In the genomic region with DNA sequence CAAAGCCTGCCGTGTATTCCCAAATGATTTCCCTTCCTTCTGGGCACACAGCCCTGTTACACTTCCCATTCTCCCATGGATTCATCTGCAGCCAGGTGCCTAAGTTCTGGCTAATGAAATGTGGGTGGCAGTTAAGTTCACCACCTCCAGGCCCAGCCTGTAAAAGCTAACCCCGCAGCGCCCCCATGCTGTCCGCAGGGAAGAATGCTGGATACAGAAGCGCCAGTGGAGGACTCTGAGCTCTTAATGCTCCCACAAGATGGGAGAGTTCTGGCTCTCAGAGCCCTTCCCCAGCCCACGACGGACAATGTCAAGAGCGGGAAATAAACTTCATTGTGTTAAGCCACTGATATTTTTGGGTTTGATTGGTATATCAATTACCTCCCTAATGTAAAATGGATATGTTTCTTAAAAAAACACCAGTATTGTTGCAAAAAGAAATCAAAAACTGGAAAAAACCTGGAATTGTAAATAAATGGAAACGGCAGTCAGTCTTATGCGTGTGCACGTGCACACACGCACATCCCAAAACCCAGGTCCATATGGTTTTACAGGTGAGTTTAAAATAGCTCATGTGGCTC, we compare ENCODE assay signal across 8 cellular contexts. TPM values are rescaled to one million over a fixed set of nuclear protein-coding genes. Genes with fewer than 3 reads are reported as not detected.
DNase-seq lines count a peak whose midpoint lies in the region; ATAC-seq and TF ChIP-seq lines count a peak whose summit lies in the region.

No MANE protein-coding gene starts in this region.

- peaks cover 9% of the 10 kb centered on the region for H3K9me3 Mint-ChIP-seq in activated T-cell treated with anti-CD3 and anti-CD28 coated beads, Interleukin-2, amount 50 U/mL, for 4 hours
- H3K9me3 Mint-ChIP-seq in HFFc6, result peaks cover 12% of the 10 kb centered on the region; the same call in 1 of the 2 replicates

- no peaks in the 10 kb centered on the region for H3K4me1 Mint-ChIP-seq in activated T-cell treated with anti-CD3 and anti-CD28 coated beads, Interleukin-2, amount 50 U/mL, for 4 hours (ENCODE audit: low read depth)
- no peaks in the 10 kb centered on the region for H3K4me1 Mint-ChIP-seq in HFFc6 (ENCODE audit: low read depth)

- in situ Hi-C loops in astrocyte of the spinal cord (cut with HindIII; ENCODE audit: low sequenced_read_pairs), result no loop called here

- H3K27ac Mint-ChIP-seq in HFFc6, result no peak overlapping the region

- peak; percentile 80 for TF ChIP-seq CTCF in HFFc6 (IDR thresholded peaks at IDR 0.05)
- peak; percentile 47 for TF ChIP-seq CTCF in astrocyte of the spinal cord (IDR thresholded peaks at IDR 0.05; ENCODE audit: low read depth, low read length)

- H3K27me3 Mint-ChIP-seq in activated T-cell treated with anti-CD3 and anti-CD28 coated beads, Interleukin-2, amount 50 U/mL, for 4 hours (ENCODE audit: low read depth), result peaks cover 4% of the 10 kb centered on the region
- peaks cover 18% of the 10 kb centered on the region for H3K27me3 Mint-ChIP-seq in HFFc6 (ENCODE audit: insufficient read depth)

- ATAC-seq in activated T-cell treated with anti-CD3 and anti-CD28 coated beads, Interleukin-2, amount 50 U/mL, for 4 hours, result no peak

- H3K4me3 Mint-ChIP-seq in activated T-cell treated with anti-CD3 and anti-CD28 coated beads, Interleukin-2, amount 50 U/mL, for 4 hours, result no peak overlapping the region
- no peak overlapping the region for H3K4me3 Mint-ChIP-seq in HFFc6

- intact Hi-C loops in posterior cingulate gyrus (cut with DNase I), result no loop called here

- no peak overlapping the region for H3K4me3 ChIP-seq in astrocyte of the spinal cord (ENCODE audit: low read depth, low read length)

- no peaks in the 10 kb centered on the region for H3K36me3 Mint-ChIP-seq in activated T-cell treated with anti-CD3 and anti-CD28 coated beads, Interleukin-2, amount 50 U/mL, for 4 hours (ENCODE audit: insufficient read depth)
- H3K36me3 Mint-ChIP-seq in HFFc6 (ENCODE audit: low read depth), result no peaks in the 10 kb centered on the region

- peak; percentile 27 to 50 for DNase-seq in activated T-cell treated with anti-CD3 and anti-CD28 coated beads, Interleukin-2, amount 50 U/mL, for 48 hours
- DNase-seq in activated T-cell treated with anti-CD3 and anti-CD28 coated beads, Interleukin-2, amount 50 U/mL, for 4 hours, result no peak
- DNase-seq in HFFc6 (peak; percentile 35), NCI-H69 (lab: John Stamatoyannopoulos, UW) (peak; percentile 73), astrocyte of the spinal cord (ENCODE audit: low read depth, low spot score) (peak; percentile 5), kidney glomerular epithelial cell (lab: John Stamatoyannopoulos, UW) (peak; percentile 3), posterior cingulate gyrus (no peak), NCI-H2081 treated with DMSO at 0.1 percent for 48 hours (lab: John Stamatoyannopoulos, UW) (no peak)

RNA-seq across cellular contexts. Expression of gene FGD5, which starts 37.7 kb away (rescaled TPM):
- total RNA-seq in activated T-cell treated with anti-CD3 and anti-CD28 coated beads, Interleukin-2, amount 50 U/mL, for 4 hours, result under 1 TPM in 2 of 3 donors, not detected in 1; 0.13 to 0.25 TPM
- not detected for total RNA-seq in HFFc6 (2021; fragmentation: NEBNext Ultra II Directional; extraction: Animal tissue kit (Norgen Biotek cat#: 25700))

Comparison
In these comparisons a context has a peak if more than half of its experiments do, and no peak if none do; other contexts are left out.
1. DNase-seq: peak in activated T-cell treated with anti-CD3 and anti-CD28 coated beads, Interleukin-2, amount 50 U/mL, for 48 hours (2 of 2), HFFc6 (single experiment), NCI-H69 (single experiment), astrocyte of the spinal cord (single experiment) and kidney glomerular epithelial cell (single experiment); none in activated T-cell treated with anti-CD3 and anti-CD28 coated beads, Interleukin-2, amount 50 U/mL, for 4 hours (single experiment), posterior cingulate gyrus (0 of 10) and NCI-H2081 treated with DMSO at 0.1 percent for 48 hours (single experiment).